In the genomic region with DNA sequence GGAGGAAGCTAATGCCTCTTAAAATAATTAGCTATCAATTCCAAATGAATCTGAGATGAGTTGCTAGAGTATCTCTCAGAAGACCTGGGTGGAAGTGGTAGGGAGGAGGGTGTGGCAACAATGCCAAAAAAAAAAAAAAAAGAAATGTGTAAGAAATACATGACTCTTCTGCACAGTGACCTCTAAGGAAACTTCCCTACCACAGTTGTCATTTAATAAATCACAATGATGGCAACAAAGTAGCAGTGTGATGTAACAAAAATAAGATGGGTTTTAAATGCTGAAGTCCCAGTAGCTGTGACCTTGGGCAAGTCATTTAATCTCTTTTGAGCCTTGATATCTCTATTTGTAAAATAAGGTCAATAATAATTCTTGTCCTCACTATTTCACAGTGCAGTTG, we compare ENCODE assay signal across 16 cellular contexts. TPM values are rescaled to one million over a fixed set of nuclear protein-coding genes. Genes with fewer than 3 reads are reported as not detected.
A peak's percentile ranks its signal among the peaks of the same experiment; 100 is the strongest.
DNase-seq lines count a peak whose midpoint lies in the region; ATAC-seq and TF ChIP-seq lines count a peak whose summit lies in the region.
"Had no signal": no experiment of that assay in that cellular context is flagged by ENCODE, and none has a peak within 500 bp of the region (broad histone marks: within the 10 kb centered on the region; RNA-seq: fewer than 3 reads in every experiment).

No MANE protein-coding gene starts in this region.

- no TSS peak for BruUV-seq in Panc1 (replicated peaks; lab: Mats Ljungman, UMichigan)

- no peak; the same call in 2 of the 3 replicates for ATAC-seq in SK-N-SH treated with all-trans-retinoic acid at 6 μM for 48 hours
- no peak for ATAC-seq in Panc1
- ATAC-seq in GM21723 (IDR thresholded peaks at IDR 0.05; ENCODE audit: unreplicated experiment): no peak

- H3K9me3 ChIP-seq in SK-N-SH (no peaks in the 10 kb centered on the region), Panc1 (ENCODE audit: control insufficient read depth, insufficient read depth, low read depth, low read length) (no peaks in the 10 kb centered on the region), tibial nerve (no peaks in the 10 kb centered on the region)
- H3K9me3 ChIP-seq: BE2C had no signal

- no peaks in the 10 kb centered on the region for H3K9me2 ChIP-seq in SK-N-SH

- H3K27me3 ChIP-seq in SK-N-SH (ENCODE audit: insufficient read depth) (no peaks in the 10 kb centered on the region), Panc1 (ENCODE audit: control insufficient read depth, insufficient read depth, low read length) (no peaks in the 10 kb centered on the region), tibial nerve (peaks cover 0 to 98% of the 10 kb centered on the region in 2 donors)

- H3K4me1 ChIP-seq in SK-N-SH (ENCODE audit: control insufficient read depth in 1 of 2, insufficient read depth in 2 of 2, low read depth in 1 of 2, low read length in 1 of 2) (peaks cover 3 to 25% of the 10 kb centered on the region in 2 experiments), Panc1 (ENCODE audit: control insufficient read depth, insufficient read depth, low read length) (peaks cover 64% of the 10 kb centered on the region), tibial nerve (peaks cover 0 to 56% (median 12%) of the 10 kb centered on the region in 4 donors)
- H3K4me1 ChIP-seq: BE2C had no signal

- TF ChIP-seq EP300 in SK-N-SH (IDR thresholded peaks at IDR 0.05; ENCODE audit: borderline replicate concordance in 1 of 2, low read depth in 1 of 2, low read length in 1 of 2): no peak
- TF ChIP-seq EP300 in tibial nerve (IDR thresholded peaks at IDR 0.05): no peak

- in situ Hi-C loops in Panc1 (cut with HindIII; ENCODE audit: low pct_unique_long_range_greater_than_20kb, low sequenced_read_pairs): no loop called here

- peaks cover 12% of the 10 kb centered on the region for H4K20me1 ChIP-seq in SK-N-SH (ENCODE audit: insufficient read depth)

- H3K9ac ChIP-seq in SK-N-SH: peak overlapping the region; percentile 94; the same call in 1 of the 2 replicates

- H3K36me3 ChIP-seq in SK-N-SH (replicated peaks in 1 of 2; ENCODE audit: control insufficient read depth in 1 of 2, insufficient read depth in 2 of 2, low read length in 1 of 2): peaks cover 18 to 30% of the 10 kb centered on the region in 2 experiments
- H3K36me3 ChIP-seq in Panc1 (ENCODE audit: control insufficient read depth, insufficient read depth, low read length): peaks cover 8% of the 10 kb centered on the region; the same call in 1 of the 2 replicates
- H3K36me3 ChIP-seq in tibial nerve: no peaks in the 10 kb centered on the region
- H3K36me3 ChIP-seq: BE2C had no signal

- peaks cover 65% of the 10 kb centered on the region for H3F3A ChIP-seq in SK-N-SH (replicated peaks; ENCODE audit: insufficient read depth)

- H3K27ac ChIP-seq in SK-N-SH (ENCODE audit: low read depth in 2 of 2, low read length in 1 of 2) (peak overlapping the region; percentile 76 to 89; a peak in 3 of 4 replicates), Panc1 (ENCODE audit: low read length) (peak overlapping the region; percentile 83), tibial nerve (peak overlapping the region in 3 of 4 donors; percentile 50 to 81 (median 75)), coronary artery (no peak overlapping the region)
- H3K27ac ChIP-seq: C4-2B had no signal

- H3K79me2 ChIP-seq in SK-N-SH (ENCODE audit: insufficient read depth): peaks cover 94% of the 10 kb centered on the region

- POLR2A ChIA-PET in SK-N-SH (lab: Yijun Ruan, JAX) (no interaction called here), HEK293T (lab: Yijun Ruan, JAX) (interaction anchor here (0.9 to 1.5 kb wide), 2 partner anchors 10 to 225 kb away, joined by 3 to 5 read pairs; no protein-coding TSS in a partner anchor), Panc1 (lab: Charles Lee) (interaction anchor here (0.6 to 0.7 kb wide), 3 partner anchors 225 to 584 kb away, joined by 3 to 5 read pairs (median 5); no protein-coding TSS in a partner anchor)

- DNase-seq in SK-N-SH (no peak), HEK293T (ENCODE audit: extremely low spot score) (no peak), Panc1 (ENCODE audit: low read depth, low spot score) (no peak), tibial nerve (ENCODE audit: low spot score in 2 of 2) (no peak), coronary artery (ENCODE audit: low spot score) (no peak)
- no peak for DNase-seq in effector CD8-positive, alpha-beta T cell (lab: John Stamatoyannopoulos, UW)
- DNase-seq: BE2C; CD4-positive, alpha-beta memory T cell; DMS153; DMS79 treated with DMSO at 0.1 percent for 48 hours; EL; H7 had no signal

- CTCF ChIA-PET in SK-N-SH (lab: Yijun Ruan, JAX): interaction anchor here (4.2 to 5.2 kb wide), 2 partner anchors 10 to 13 kb away, joined by 31 to 46 read pairs; no protein-coding TSS in a partner anchor
- CTCF ChIA-PET in HEK293T (lab: Yijun Ruan, JAX): interaction anchor here (0.6 kb wide), 1 partner anchor 41 kb away, joined by 3 read pairs; no protein-coding TSS in a partner anchor
- CTCF ChIA-PET in Panc1 (lab: Charles Lee): interaction anchor here (0.6 to 1.0 kb wide), 3 partner anchors 10 to 226 kb away, joined by 4 to 8 read pairs (median 5); no protein-coding TSS in a partner anchor

- no peak overlapping the region for H2AFZ ChIP-seq in SK-N-SH (ENCODE audit: low read depth)

- no peak for TF ChIP-seq RAD21 in SK-N-SH (IDR thresholded peaks at IDR 0.05; ENCODE audit: low read length)

- no peak overlapping the region for H3K4me3 ChIP-seq in SK-N-SH (ENCODE audit: low read depth in 2 of 2, low read length in 1 of 2)
- no peak overlapping the region for H3K4me3 ChIP-seq in Panc1 (ENCODE audit: low read depth in 2 of 2, low read length in 2 of 2)
- no peak overlapping the region for H3K4me3 ChIP-seq in tibial nerve
- H3K4me3 ChIP-seq in coronary artery: no peak overlapping the region

- H3K4me2 ChIP-seq in SK-N-SH: peak overlapping the region; percentile 88; the same call in 1 of the 2 replicates

- no peak for TF ChIP-seq CTCF in SK-N-SH (IDR thresholded peaks at IDR 0.05)
- no peak for TF ChIP-seq CTCF in Panc1 (IDR thresholded peaks at IDR 0.05)
- TF ChIP-seq CTCF in tibial nerve (IDR thresholded peaks at IDR 0.05): no peak
- no peak for TF ChIP-seq CTCF in coronary artery (IDR thresholded peaks at IDR 0.05)

- TF ChIP-seq POLR2A in tibial nerve (IDR thresholded peaks at IDR 0.05): no peak

- intact Hi-C loops in Panc1 (cut with micrococcal nuclease; ENCODE audit: unreplicated experiment): no loop called here

TF ChIP-seq in SK-N-SH, 30 proteins besides CTCF, POLR2A, EP300 and RAD21 (continues in another document):
- TF ChIP-seq SMC3 (IDR thresholded peaks at IDR 0.05; ENCODE audit: low read depth, low read length): no peak
- no peak for TF ChIP-seq ELF1 (IDR thresholded peaks at IDR 0.05)
- TF ChIP-seq FOXJ3 (CRISPR knock-in tag; IDR thresholded peaks at IDR 0.05): no peak
- TF ChIP-seq RXRA (IDR thresholded peaks at IDR 0.05; ENCODE audit: borderline replicate concordance, low read depth): peak; percentile 32; the same call in 1 of the 2 replicates
- TF ChIP-seq NFIC (IDR thresholded peaks at IDR 0.05; ENCODE audit: borderline replicate concordance): 0 out of 2 replicates have a peak, but pooled peaks have one; percentile 3

TF ChIP-seq in SK-N-SH treated with all-trans-retinoic acid at 6 μM for 48 hours, 23 proteins besides CTCF, POLR2A, EP300 and RAD21 (continues in another document):
- TF ChIP-seq ZFP3 (CRISPR knock-in tag; IDR thresholded peaks at IDR 0.05) (no peak), ARNTL (CRISPR knock-in tag; IDR thresholded peaks at IDR 0.05; ENCODE audit: borderline replicate concordance, low read depth) (no peak), TOX (CRISPR knock-in tag; IDR thresholded peaks at IDR 0.05; ENCODE audit: borderline replicate concordance) (no peak), SNAI2 (CRISPR knock-in tag; IDR thresholded peaks at IDR 0.05) (no peak), ZNF8 (CRISPR knock-in tag; IDR thresholded peaks at IDR 0.05) (no peak)

TF ChIP-seq in HEK293T, 16 proteins besides CTCF, POLR2A, EP300 and RAD21:
- TF ChIP-seq CTBP1 (IDR thresholded peaks at IDR 0.05; ENCODE audit: borderline replicate concordance): no peak
- TF ChIP-seq, protein P1, sequence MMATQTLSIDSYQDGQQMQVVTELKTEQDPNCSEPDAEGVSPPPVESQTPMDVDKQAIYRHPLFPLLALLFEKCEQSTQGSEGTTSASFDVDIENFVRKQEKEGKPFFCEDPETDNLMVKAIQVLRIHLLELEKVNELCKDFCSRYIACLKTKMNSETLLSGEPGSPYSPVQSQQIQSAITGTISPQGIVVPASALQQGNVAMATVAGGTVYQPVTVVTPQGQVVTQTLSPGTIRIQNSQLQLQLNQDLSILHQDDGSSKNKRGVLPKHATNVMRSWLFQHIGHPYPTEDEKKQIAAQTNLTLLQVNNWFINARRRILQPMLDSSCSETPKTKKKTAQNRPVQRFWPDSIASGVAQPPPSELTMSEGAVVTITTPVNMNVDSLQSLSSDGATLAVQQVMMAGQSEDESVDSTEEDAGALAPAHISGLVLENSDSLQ (IDR thresholded peaks at IDR 0.05): peak; percentile 55; the same call in 1 of the 2 replicates

RNA-seq across cellular contexts. Expression of gene FOXD1, which starts 7.2 kb away (rescaled TPM):
- 39.6 and 73.9 TPM in 2 replicates for polyA plus RNA-seq in SK-N-SH (2012; rRNA removed)
- polyA plus RNA-seq in SK-N-SH (2012; cell fraction: cytosol; rRNA removed): 71.2 and 72.6 TPM in 2 replicates
- 48.7 and 52.6 TPM in 2 replicates for polyA plus RNA-seq in SK-N-SH (2012; cell fraction: nucleus; rRNA removed)
- 63.3 TPM for total RNA-seq in Panc1 (2021; ENCODE audit: unreplicated experiment)
- polyA plus RNA-seq in Panc1 (2012; ENCODE audit: insufficient read length): 53.3 TPM
- total RNA-seq in tibial nerve: 10 to 100 TPM; 33.9 to 79.3 (median 58.3) TPM
- total RNA-seq: CD4-positive, alpha-beta memory T cell had no signal
- polyA plus RNA-seq: IgD-negative memory B cell had no signal

RNA-seq across cellular contexts. Expression of gene BTF3, which starts 56.9 kb away (rescaled TPM):
- polyA plus RNA-seq in SK-N-SH (2012; rRNA removed): 458 and 492 TPM in 2 replicates
- 622 and 790 TPM in 2 replicates for polyA plus RNA-seq in SK-N-SH (2012; cell fraction: cytosol; rRNA removed)
- 127 and 171 TPM in 2 replicates for polyA plus RNA-seq in SK-N-SH (2012; cell fraction: nucleus; rRNA removed)
- total RNA-seq in Panc1 (2021; ENCODE audit: unreplicated experiment): 647 TPM
- polyA plus RNA-seq in Panc1 (2012; ENCODE audit: insufficient read length): 644 TPM
- 100 to 1,000 TPM; 361 to 435 (median 392) TPM for total RNA-seq in tibial nerve

Comparison
In these comparisons a context has a peak if more than half of its experiments do, and no peak if none do; other contexts are left out.
1. H3K27ac ChIP-seq: peak in SK-N-SH (2 of 2), Panc1 (single experiment) and tibial nerve (3 of 4); none in coronary artery (0 of 2).